In genomic region chr20:47438464-47439381, GRCh38 we compare ENCODE assay signal across 1 cellular context.
TF ChIP-seq lines count a peak whose summit lies in the region.

No MANE protein-coding gene starts in this region.

TF ChIP-seq in GM12878, 131 proteins besides CTCF, POLR2A, EP300 and RAD21 (continued from another document):
- TF ChIP-seq FOS (IDR thresholded peaks at IDR 0.05; ENCODE audit: borderline replicate concordance, extremely low read depth, insufficient read length) = no peak
- no peak for TF ChIP-seq NR2C1 (IDR thresholded peaks at IDR 0.05)
- TF ChIP-seq RUNX3 (IDR thresholded peaks at IDR 0.05; ENCODE audit: low read length) = peak; percentile 76
- peak; percentile 82 for TF ChIP-seq RAD51 (IDR thresholded peaks at IDR 0.05)
- no peak for TF ChIP-seq STAT3 (IDR thresholded peaks at IDR 0.05; ENCODE audit: low read depth, low read length)
- peak; percentile 29; the same call in 1 of the 2 replicates for TF ChIP-seq FOXK2 (IDR thresholded peaks at IDR 0.05)
- no peak for TF ChIP-seq RCOR1 (conservative IDR thresholded peaks at IDR 0.05; ENCODE audit: low read depth, low read length)
- TF ChIP-seq SMC3 (IDR thresholded peaks at IDR 0.05; ENCODE audit: borderline replicate concordance, low read length) = peak; percentile 8; the same call in 1 of the 2 replicates
- TF ChIP-seq CREB1 (IDR thresholded peaks at IDR 0.05; ENCODE audit: low read depth) = 0 out of 2 replicates have a peak, but pooled peaks have one; percentile 15
- no peak for TF ChIP-seq ZNF274 (IDR thresholded peaks at IDR 0.05; ENCODE audit: insufficient read depth, insufficient read length)
- no peak for TF ChIP-seq NKRF (conservative IDR thresholded peaks at IDR 0.05)
- no peak for TF ChIP-seq GATAD2B (conservative IDR thresholded peaks at IDR 0.05; ENCODE audit: low read depth)
- TF ChIP-seq, protein P1, sequence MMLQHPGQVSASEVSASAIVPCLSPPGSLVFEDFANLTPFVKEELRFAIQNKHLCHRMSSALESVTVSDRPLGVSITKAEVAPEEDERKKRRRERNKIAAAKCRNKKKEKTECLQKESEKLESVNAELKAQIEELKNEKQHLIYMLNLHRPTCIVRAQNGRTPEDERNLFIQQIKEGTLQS (IDR thresholded peaks at IDR 0.05; ENCODE audit: borderline replicate concordance, extremely low read depth, low read depth, low read length) = peak; percentile 65; the same call in 1 of the 2 replicates
- TF ChIP-seq GABPA (IDR thresholded peaks at IDR 0.05; ENCODE audit: low read depth) = no peak
- no peak for TF ChIP-seq RB1 (IDR thresholded peaks at IDR 0.05; ENCODE audit: borderline replicate concordance)
- no peak for TF ChIP-seq IRF4 (IDR thresholded peaks at IDR 0.05; ENCODE audit: low read depth, low read length)
- TF ChIP-seq MEF2B (IDR thresholded peaks at IDR 0.05; ENCODE audit: partially characterized antibody, poor library complexity, severe bottlenecking) = no peak
- peak; percentile 52 for TF ChIP-seq RELA (IDR thresholded peaks at IDR 0.05; ENCODE audit: borderline replicate concordance, partially characterized antibody)
- no peak for TF ChIP-seq HDAC2 (IDR thresholded peaks at IDR 0.05)
- TF ChIP-seq BMI1 (IDR thresholded peaks at IDR 0.05; ENCODE audit: borderline replicate concordance) = no peak
- TF ChIP-seq SPI1 (IDR thresholded peaks at IDR 0.05; ENCODE audit: borderline replicate concordance, insufficient read depth, low read depth, low read length) = peak; percentile 69
- no peak for TF ChIP-seq KDM1A (IDR thresholded peaks at IDR 0.05; ENCODE audit: borderline replicate concordance)
- TF ChIP-seq TBL1XR1 (IDR thresholded peaks at IDR 0.05; ENCODE audit: low read depth, low read length) = peak; percentile 52; the same call in 1 of the 2 replicates
- no peak for TF ChIP-seq CBFB (IDR thresholded peaks at IDR 0.05; ENCODE audit: low read depth)
- no peak for TF ChIP-seq CHD1 (IDR thresholded peaks at IDR 0.05; ENCODE audit: low read depth, low read length)
- TF ChIP-seq ZBTB40 (IDR thresholded peaks at IDR 0.05; ENCODE audit: borderline replicate concordance) = no peak
- no peak for TF ChIP-seq RBBP5 (conservative IDR thresholded peaks at IDR 0.05)
- TF ChIP-seq EED (IDR thresholded peaks at IDR 0.05; ENCODE audit: low read depth) = peak; percentile 85; the same call in 1 of the 2 replicates
- TF ChIP-seq, protein P2, sequence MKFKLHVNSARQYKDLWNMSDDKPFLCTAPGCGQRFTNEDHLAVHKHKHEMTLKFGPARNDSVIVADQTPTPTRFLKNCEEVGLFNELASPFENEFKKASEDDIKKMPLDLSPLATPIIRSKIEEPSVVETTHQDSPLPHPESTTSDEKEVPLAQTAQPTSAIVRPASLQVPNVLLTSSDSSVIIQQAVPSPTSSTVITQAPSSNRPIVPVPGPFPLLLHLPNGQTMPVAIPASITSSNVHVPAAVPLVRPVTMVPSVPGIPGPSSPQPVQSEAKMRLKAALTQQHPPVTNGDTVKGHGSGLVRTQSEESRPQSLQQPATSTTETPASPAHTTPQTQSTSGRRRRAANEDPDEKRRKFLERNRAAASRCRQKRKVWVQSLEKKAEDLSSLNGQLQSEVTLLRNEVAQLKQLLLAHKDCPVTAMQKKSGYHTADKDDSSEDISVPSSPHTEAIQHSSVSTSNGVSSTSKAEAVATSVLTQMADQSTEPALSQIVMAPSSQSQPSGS (IDR thresholded peaks at IDR 0.05; ENCODE audit: low read length) = no peak
- TF ChIP-seq DPF2 (IDR thresholded peaks at IDR 0.05) = no peak
- no peak; the same call in 1 of the 2 replicates for TF ChIP-seq NFYA (IDR thresholded peaks at IDR 0.05; ENCODE audit: borderline replicate concordance, low read depth, low read length)
- TF ChIP-seq PAX8 (IDR thresholded peaks at IDR 0.05) = no peak
- TF ChIP-seq CHD4 (IDR thresholded peaks at IDR 0.05) = no peak
- TF ChIP-seq ZNF217 (IDR thresholded peaks at IDR 0.05) = no peak
- TF ChIP-seq TCF3 (IDR thresholded peaks at IDR 0.05; ENCODE audit: borderline replicate concordance, insufficient read depth, low read depth, low read length) = peak; percentile 48; the same call in 1 of the 2 replicates
- TF ChIP-seq CEBPB (IDR thresholded peaks at IDR 0.05; ENCODE audit: borderline replicate concordance in 1 of 2, low read depth in 2 of 2, low read length in 2 of 2) = no peak
- no peak for TF ChIP-seq MTA3 (IDR thresholded peaks at IDR 0.05; ENCODE audit: borderline replicate concordance, low read length)
- TF ChIP-seq, protein P3, sequence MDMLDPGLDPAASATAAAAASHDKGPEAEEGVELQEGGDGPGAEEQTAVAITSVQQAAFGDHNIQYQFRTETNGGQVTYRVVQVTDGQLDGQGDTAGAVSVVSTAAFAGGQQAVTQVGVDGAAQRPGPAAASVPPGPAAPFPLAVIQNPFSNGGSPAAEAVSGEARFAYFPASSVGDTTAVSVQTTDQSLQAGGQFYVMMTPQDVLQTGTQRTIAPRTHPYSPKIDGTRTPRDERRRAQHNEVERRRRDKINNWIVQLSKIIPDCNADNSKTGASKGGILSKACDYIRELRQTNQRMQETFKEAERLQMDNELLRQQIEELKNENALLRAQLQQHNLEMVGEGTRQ (IDR thresholded peaks at IDR 0.05; ENCODE audit: borderline replicate concordance, low read depth, low read length) = peak; percentile 63
- TF ChIP-seq ETV6 (conservative IDR thresholded peaks at IDR 0.05 in 1 of 2, IDR thresholded peaks at IDR 0.05 in 1 of 2; ENCODE audit: borderline replicate concordance in 1 of 2, low read depth in 1 of 2) = peak; percentile 68 to 97
- TF ChIP-seq NR2C2 (IDR thresholded peaks at IDR 0.05; ENCODE audit: borderline replicate concordance, control insufficient read depth, insufficient read length, low read depth) = no peak
TF ChIP-seq in GM12878: peak in this region for 33.
